16 cellular contexts compared by ENCODE assay signal in the genomic region with DNA sequence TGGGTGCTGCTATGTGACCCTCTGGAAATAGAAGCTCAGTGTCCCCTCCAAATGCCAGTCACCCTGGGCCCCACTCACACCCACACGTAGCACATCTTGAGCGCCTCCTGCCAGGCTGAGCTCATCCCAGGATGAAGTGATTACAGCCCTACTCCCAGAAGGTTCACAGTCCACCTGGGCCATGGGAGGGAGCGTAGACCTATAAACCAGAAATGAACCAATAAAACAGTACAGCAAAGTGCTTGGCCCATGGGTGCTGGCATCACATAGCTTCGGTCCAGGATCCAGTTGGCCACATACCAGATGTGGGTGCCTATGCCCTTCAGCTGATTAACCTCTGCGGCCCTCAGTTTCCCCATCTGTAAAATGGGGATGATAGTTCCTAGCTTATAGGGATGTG. TPM values are rescaled to one million over a fixed set of nuclear protein-coding genes. Genes with fewer than 3 reads are reported as not detected.
A peak's percentile ranks its signal among the peaks of the same experiment; 100 is the strongest.
DNase-seq lines count a peak whose midpoint lies in the region; ATAC-seq and TF ChIP-seq lines count a peak whose summit lies in the region.
"Had no signal": no experiment of that assay in that cellular context is flagged by ENCODE, and none has a peak within 500 bp of the region (broad histone marks: within the 10 kb centered on the region; RNA-seq: fewer than 3 reads in every experiment).

No MANE protein-coding gene starts in this region.

- in situ Hi-C loops in GM13976 (cut with MboI; ENCODE audit: low sequenced_read_pairs, unreplicated experiment) (no loop called here), Panc1 (cut with HindIII; ENCODE audit: low pct_unique_long_range_greater_than_20kb, low sequenced_read_pairs) (no loop called here)

- peaks cover 61% of the 10 kb centered on the region for H3K27me3 Mint-ChIP-seq in activated naive CD4-positive, alpha-beta T cell treated with anti-CD3 and anti-CD28 coated beads for 36 hours (ENCODE audit: low read depth)

- intact Hi-C loops in Panc1 (cut with micrococcal nuclease; ENCODE audit: unreplicated experiment): no loop called here
- intact Hi-C loops in left colon (cut with DNase I, micrococcal nuclease): no loop called here
- intact Hi-C loops in activated naive CD4-positive, alpha-beta T cell treated with anti-CD3 and anti-CD28 coated beads for 36 hours (cut with micrococcal nuclease): no loop called here

- H3K4me3 ChIP-seq in Panc1 (ENCODE audit: low read depth in 2 of 2, low read length in 2 of 2): no peak overlapping the region

- DNase-seq in GM13976 (ENCODE audit: low spot score) (peak; percentile 11), Panc1 (ENCODE audit: low read depth, low spot score) (no peak), left colon (peak; percentile 75 to 87), NCI-H146 treated with DMSO at 0.1 percent for 48 hours (lab: John Stamatoyannopoulos, UW; ENCODE audit: unreplicated experiment) (no peak)
- DNase-seq in activated naive CD4-positive, alpha-beta T cell treated with anti-CD3 and anti-CD28 coated beads for 36 hours: no peak
- DNase-seq: AML-193, GF-D8, GOT3, NCI-H187, NCI-H526 treated with DMSO at 0.1 percent for 48 hours had no signal

- no peaks in the 10 kb centered on the region for H3K4me1 ChIP-seq in Panc1 (ENCODE audit: control insufficient read depth, insufficient read depth, low read length)

- TF ChIP-seq CTCF in GM13976 (IDR thresholded peaks at IDR 0.05; ENCODE audit: borderline replicate concordance, control extremely low read depth, extremely low read depth, insufficient read depth, missing control alignments) (no peak), Panc1 (IDR thresholded peaks at IDR 0.05) (no peak)

- ATAC-seq in Panc1 (peak; percentile 22; the same call in 1 of the 2 replicates), left colon (peak; percentile 73), HG02973 (IDR thresholded peaks at IDR 0.05; ENCODE audit: unreplicated experiment) (no peak)

- H3K9me3 ChIP-seq in Panc1 (ENCODE audit: control insufficient read depth, insufficient read depth, low read depth, low read length): no peaks in the 10 kb centered on the region

- POLR2A ChIA-PET in Panc1 (lab: Charles Lee): no interaction called here

- H3K9me3 Mint-ChIP-seq in activated naive CD4-positive, alpha-beta T cell treated with anti-CD3 and anti-CD28 coated beads for 36 hours: no peaks in the 10 kb centered on the region

- H3K27ac ChIP-seq in Panc1 (ENCODE audit: low read length): no peak overlapping the region
- H3K27ac ChIP-seq: RWPE1 had no signal

- H3K4me1 Mint-ChIP-seq in activated naive CD4-positive, alpha-beta T cell treated with anti-CD3 and anti-CD28 coated beads for 36 hours (ENCODE audit: low read depth): peaks cover 9% of the 10 kb centered on the region

- BruUV-seq in Panc1 (replicated peaks; lab: Mats Ljungman, UMichigan): no TSS peak

- peaks cover 3% of the 10 kb centered on the region; the same call in 1 of the 2 replicates for H3K36me3 ChIP-seq in Panc1 (ENCODE audit: control insufficient read depth, insufficient read depth, low read length)

- no peaks in the 10 kb centered on the region for H3K36me3 Mint-ChIP-seq in activated naive CD4-positive, alpha-beta T cell treated with anti-CD3 and anti-CD28 coated beads for 36 hours (ENCODE audit: low read depth)

- CTCF ChIA-PET in Panc1 (lab: Charles Lee): interaction anchor here (1.1 kb wide), 1 partner anchor 8 kb away, joined by 5 read pairs; no protein-coding TSS in a partner anchor
- CTCF ChIA-PET in activated naive CD4-positive, alpha-beta T cell treated with anti-CD3 and anti-CD28 coated beads for 36 hours (lab: Charles Lee): interaction anchor here (0.5 to 10.1 kb wide), 5 partner anchors 9 to 149 kb away, joined by 3 to 98 read pairs (median 3); no protein-coding TSS in a partner anchor

- H3K4me3 Mint-ChIP-seq in activated naive CD4-positive, alpha-beta T cell treated with anti-CD3 and anti-CD28 coated beads for 36 hours: no peak overlapping the region

- no peak overlapping the region for H3K27ac Mint-ChIP-seq in activated naive CD4-positive, alpha-beta T cell treated with anti-CD3 and anti-CD28 coated beads for 36 hours
- H3K27ac Mint-ChIP-seq: CD14-positive monocyte had no signal

- H3K27me3 ChIP-seq in Panc1 (ENCODE audit: control insufficient read depth, insufficient read depth, low read length): no peaks in the 10 kb centered on the region; the same call in 1 of the 2 replicates

RNA-seq across cellular contexts. Expression of a gene that starts 2.2 kb away (rescaled TPM):
- total RNA-seq in Panc1 (2021; ENCODE audit: unreplicated experiment): 0.21 TPM
- 0.12 TPM for polyA plus RNA-seq in Panc1 (2012; ENCODE audit: insufficient read length)
- 100 to 1,000 TPM in 1 of 2 donors, 10 to 100 TPM in 1; 91.8 to 107 TPM for total RNA-seq in left colon
- not detected for total RNA-seq in activated naive CD4-positive, alpha-beta T cell treated with anti-CD3 and anti-CD28 coated beads for 36 hours
- total RNA-seq: Daoy, HT1080, OCI-LY7 had no signal
- polyA plus RNA-seq: CD14-positive monocyte had no signal

RNA-seq across cellular contexts. Expression of a gene that starts 7.5 kb away (rescaled TPM):
- total RNA-seq in Panc1 (2021; ENCODE audit: unreplicated experiment): 0.67 TPM
- polyA plus RNA-seq in Panc1 (2012; ENCODE audit: insufficient read length): 2.1 TPM
- total RNA-seq in left colon: 1 to 10 TPM in 1 of 2 donors, under 1 TPM in 1; 0.70 to 1.1 TPM
- total RNA-seq in activated naive CD4-positive, alpha-beta T cell treated with anti-CD3 and anti-CD28 coated beads for 36 hours: under 1 TPM; 0.29 to 0.37 TPM

RNA-seq across cellular contexts. Expression of a gene that starts 15.1 kb away (rescaled TPM):
- total RNA-seq in Panc1 (2021; ENCODE audit: unreplicated experiment) (56.7 TPM), left colon (10 to 100 TPM; 18.8 to 19.3 TPM)
- 65.2 TPM for polyA plus RNA-seq in Panc1 (2012; ENCODE audit: insufficient read length)
- 10 to 100 TPM; 40.6 to 41.0 TPM for total RNA-seq in activated naive CD4-positive, alpha-beta T cell treated with anti-CD3 and anti-CD28 coated beads for 36 hours

RNA-seq across cellular contexts. Expression of a gene that starts 15.2 kb away (rescaled TPM):
- 67.3 TPM for total RNA-seq in Panc1 (2021; ENCODE audit: unreplicated experiment)
- 179 TPM for polyA plus RNA-seq in Panc1 (2012; ENCODE audit: insufficient read length)
- 10 to 100 TPM; 26.6 to 31.4 TPM for total RNA-seq in left colon
- total RNA-seq in activated naive CD4-positive, alpha-beta T cell treated with anti-CD3 and anti-CD28 coated beads for 36 hours: 10 to 100 TPM; 22.6 to 26.8 TPM

RNA-seq across cellular contexts. Expression of a gene that starts 18.7 kb away (rescaled TPM):
- total RNA-seq in Panc1 (2021; ENCODE audit: unreplicated experiment) (156 TPM), left colon (10 to 100 TPM; 10.5 to 19.3 TPM)
- 172 TPM for polyA plus RNA-seq in Panc1 (2012; ENCODE audit: insufficient read length)
- total RNA-seq in activated naive CD4-positive, alpha-beta T cell treated with anti-CD3 and anti-CD28 coated beads for 36 hours: under 1 TPM; 0.88 to 0.96 TPM

Comparison
In these comparisons a context has a peak if more than half of its experiments do, and no peak if none do; other contexts are left out.
1. DNase-seq: peak in GM13976 (single experiment) and left colon (2 of 2); none in Panc1 (single experiment), NCI-H146 treated with DMSO at 0.1 percent for 48 hours (single experiment) and activated naive CD4-positive, alpha-beta T cell treated with anti-CD3 and anti-CD28 coated beads for 36 hours (single experiment).
2. RNA of a gene that starts 2.2 kb away (total RNA-seq): 91.8 to 107 TPM in left colon; 0.21 TPM in Panc1 (single experiment) and not detected in activated naive CD4-positive, alpha-beta T cell treated with anti-CD3 and anti-CD28 coated beads for 36 hours; every median in the first group is over 10 times any median in the second.